8 cellular contexts compared by ENCODE assay signal in genomic region chr9:137222190-137223077, GRCh38. TPM values are rescaled to one million over a fixed set of nuclear protein-coding genes. Genes with fewer than 3 reads are reported as not detected.
DNase-seq lines count a peak whose midpoint lies in the region; ATAC-seq and TF ChIP-seq lines count a peak whose summit lies in the region.

Gene RNF208, minus strand, starts transcription at chr9:137222240. Its CDS starts 1,028 bp downstream, at chr9:137221212.

- H3K9me3 ChIP-seq in AG04450 (ENCODE audit: control insufficient read depth, insufficient read depth, low read length) (no peaks in the 10 kb centered on the region; the same call in 1 of the 2 replicates), Panc1 (ENCODE audit: control insufficient read depth, insufficient read depth, low read depth, low read length) (no peaks in the 10 kb centered on the region), endocrine pancreas (ENCODE audit: control insufficient read depth, low read length) (no peaks in the 10 kb centered on the region)

- no peak for TF ChIP-seq CTCF in AG04450 (IDR thresholded peaks at IDR 0.05; ENCODE audit: low read depth, low read length)
- TF ChIP-seq CTCF in GM20000 (IDR thresholded peaks at IDR 0.05; ENCODE audit: extremely low read depth, missing control alignments) = no peak
- TF ChIP-seq CTCF in Panc1 (IDR thresholded peaks at IDR 0.05) = no peak

- peaks cover 24% of the 10 kb centered on the region for H3K4me1 ChIP-seq in Panc1 (ENCODE audit: control insufficient read depth, insufficient read depth, low read length)
- H3K4me1 ChIP-seq in endocrine pancreas (ENCODE audit: control insufficient read depth, insufficient read depth, low read length) = no peaks in the 10 kb centered on the region

- in situ Hi-C loops in Panc1 (cut with HindIII; ENCODE audit: low pct_unique_long_range_greater_than_20kb, low sequenced_read_pairs) = no loop called here

- DNase-seq in AG04450 (ENCODE audit: low read depth, low spot score) (no peak), GM20000 (ENCODE audit: low spot score) (peak; percentile 65), Panc1 (ENCODE audit: low read depth, low spot score) (no peak), occipital lobe (lab: John Stamatoyannopoulos, UW) (no peak)
- peak in 3 of 10 donors; percentile 26 to 37 (median 30) for DNase-seq in naive thymus-derived CD8-positive, alpha-beta T cell

- CTCF ChIA-PET in AG04450 (lab: Charles Lee) = interaction anchor here (0.6 to 3.7 kb wide), 3 partner anchors 14 to 193 kb away, joined by 3 to 29 read pairs (median 6); no protein-coding TSS in a partner anchor
- CTCF ChIA-PET in Panc1 (lab: Charles Lee) = no interaction called here

- H3K27me3 ChIP-seq in AG04450 (ENCODE audit: control insufficient read depth, insufficient read depth, low read length) = no peaks in the 10 kb centered on the region
- H3K27me3 ChIP-seq in Panc1 (ENCODE audit: control insufficient read depth, insufficient read depth, low read length) = no peaks in the 10 kb centered on the region
- H3K27me3 ChIP-seq in endocrine pancreas (ENCODE audit: control insufficient read depth, insufficient read depth, low read length) = peaks cover 2% of the 10 kb centered on the region

- H3K9me3 Mint-ChIP-seq in naive thymus-derived CD8-positive, alpha-beta T cell = no peaks in the 10 kb centered on the region

- H3K36me3 ChIP-seq in Panc1 (ENCODE audit: control insufficient read depth, insufficient read depth, low read length) (peaks cover 2% of the 10 kb centered on the region; the same call in 1 of the 2 replicates), endocrine pancreas (ENCODE audit: control insufficient read depth, insufficient read depth, low read length) (no peaks in the 10 kb centered on the region)

- no TSS peak for BruUV-seq in Panc1 (replicated peaks; lab: Mats Ljungman, UMichigan)

- H3K9ac ChIP-seq in endocrine pancreas (ENCODE audit: control insufficient read depth, insufficient read depth, low read length) = peak within 1 kb of the TSS; percentile 79

- intact Hi-C loops in Panc1 (cut with micrococcal nuclease; ENCODE audit: unreplicated experiment) = no loop called here

- H3K4me3 ChIP-seq in AG04450 (ENCODE audit: low read depth, low read length) (peak within 1 kb of the TSS; percentile 48), Panc1 (ENCODE audit: low read depth in 2 of 2, low read length in 2 of 2) (peak within 1 kb of the TSS; percentile 50 to 67), endocrine pancreas (ENCODE audit: control insufficient read depth, insufficient read depth, low read length) (no peak within 1 kb of the TSS)

- H3K27me3 Mint-ChIP-seq in naive thymus-derived CD8-positive, alpha-beta T cell = peaks cover 0 to 3% (median under 1%) of the 10 kb centered on the region in 5 donors

- ATAC-seq in Panc1 (peak; percentile 7), HG03354 (IDR thresholded peaks at IDR 0.05; ENCODE audit: poor library complexity, severe bottlenecking, unreplicated experiment) (no peak), HG03097 (IDR thresholded peaks at IDR 0.05; ENCODE audit: low FRiP score, unreplicated experiment) (no peak)
- ATAC-seq in naive thymus-derived CD8-positive, alpha-beta T cell = no peak

- peak within 1 kb of the TSS in 9 of 10 donors; percentile 60 to 92 (median 79) for H3K27ac Mint-ChIP-seq in naive thymus-derived CD8-positive, alpha-beta T cell

- no peaks in the 10 kb centered on the region for H3K36me3 Mint-ChIP-seq in naive thymus-derived CD8-positive, alpha-beta T cell

- POLR2A ChIA-PET in AG04450 (lab: Yijun Ruan, JAX) (interaction anchor here (0.7 to 2.4 kb wide), 9 partner anchors 14 to 99 kb away, joined by 3 to 28 read pairs (median 7); partner anchors contain the start of genes ANAPC2, NDOR1, SSNA1 and TMEM203), Panc1 (lab: Charles Lee) (no interaction called here)
- POLR2A ChIA-PET in naive thymus-derived CD8-positive, alpha-beta T cell (lab: Charles Lee) = interaction anchor here (0.6 to 6.4 kb wide), 25 partner anchors 8 to 494 kb away, joined by 3 to 85 read pairs (median 6); partner anchors contain the start of genes ANAPC2, EHMT1, MAN1B1 and NDOR1

- H3K4me3 Mint-ChIP-seq in naive thymus-derived CD8-positive, alpha-beta T cell = peak within 1 kb of the TSS; percentile 73 to 89 (median 82)

- peaks cover 2 to 12% (median 8%) of the 10 kb centered on the region in 4 donors for H3K4me1 Mint-ChIP-seq in naive thymus-derived CD8-positive, alpha-beta T cell

- H3K27ac ChIP-seq in AG04450 (ENCODE audit: low read depth, low read length) (peak within 1 kb of the TSS; percentile 52), Panc1 (ENCODE audit: low read length) (peak within 1 kb of the TSS; percentile 69; the same call in 1 of the 2 replicates)

RNA-seq across cellular contexts. Expression of gene RNF208, which starts in this region (rescaled TPM):
- polyA plus RNA-seq in AG04450 (2011; rRNA removed) = 0.17 and 0.45 TPM in 2 replicates
- 0.56 TPM in 1 of 2 replicates, not detected in the other for polyA minus RNA-seq in AG04450 (2011; rRNA and poly(A)+ RNA removed)
- 11.5 TPM for total RNA-seq in Panc1 (2021; ENCODE audit: unreplicated experiment)
- polyA plus RNA-seq in Panc1 (2012; ENCODE audit: insufficient read length) = 43.7 TPM
- total RNA-seq in naive thymus-derived CD8-positive, alpha-beta T cell = 1 to 10 TPM in 1 of 2 experiments, under 1 TPM in 1; 0.91 to 1.7 TPM
- not detected for polyA plus RNA-seq in naive thymus-derived CD8-positive, alpha-beta T cell
- 1.4 TPM for total RNA-seq in occipital lobe
